Comparison of ENCODE assay signal across 21 cellular contexts in genomic region chr7:157704365-157704764, GRCh38.
"Had no signal": no experiment of that assay in that cellular context is flagged by ENCODE, and none has a peak within 500 bp of the region (broad histone marks: within the 10 kb centered on the region; RNA-seq: fewer than 3 reads in every experiment).

No MANE protein-coding gene starts in this region.

- H3K27me3 ChIP-seq: colonic mucosa, right lobe of liver, testis, tibial nerve had no signal

- H3K4me1 ChIP-seq: colonic mucosa, heart left ventricle, left lung, parathyroid adenoma, psoas muscle, right lobe of liver, testis, tibial nerve had no signal

- H3K9me3 ChIP-seq: colonic mucosa, heart left ventricle, left lung, psoas muscle, right lobe of liver, testis, tibial nerve had no signal

- H3K27ac ChIP-seq: colonic mucosa, heart left ventricle, left lung, parathyroid adenoma, psoas muscle, right lobe of liver, testis, tibial nerve had no signal

- H3K4me1 Mint-ChIP-seq: nephron; stimulated activated naive B cell treated with anti-CD40 and anti-IgM and Interleukin-4, amounts not matched to agents 10 μg/mL and 1 μg/mL and 100 μg/mL, for 72 hours; stimulated activated naive CD8-positive, alpha-beta T cell treated with anti-CD3 and anti-CD28 coated beads, Interleukin-15, amount 100 ng/mL, for 72 hours had no signal

- H3K36me3 ChIP-seq: colonic mucosa, heart left ventricle, left lung, right lobe of liver, tibial nerve had no signal

- H3K4me3 ChIP-seq: colonic mucosa, heart left ventricle, left lung, lung, psoas muscle, right lobe of liver, testis, tibial nerve had no signal

- H3K9me3 Mint-ChIP-seq: naive B cell; nephron; stimulated activated naive CD8-positive, alpha-beta T cell treated with anti-CD3 and anti-CD28 coated beads, Interleukin-15, amount 100 ng/mL, for 72 hours had no signal

- H3K27ac Mint-ChIP-seq: nephron; stimulated activated naive B cell treated with anti-CD40 and anti-IgM and Interleukin-4, amounts not matched to agents 10 μg/mL and 1 μg/mL and 100 μg/mL, for 72 hours; stimulated activated naive CD8-positive, alpha-beta T cell treated with anti-CD3 and anti-CD28 coated beads, Interleukin-15, amount 100 ng/mL, for 72 hours had no signal

- DNase-seq: colonic mucosa; dermis blood vessel endothelial cell; effector CD4-positive, alpha-beta T cell; foreskin melanocyte; hypothalamus; left lung; mesenchymal stem cell; naive B cell; psoas muscle; retina; right lobe of liver; stimulated activated CD4-positive, alpha-beta T cell treated with anti-CD3 and anti-CD28 coated beads, Interleukin-2, amount 100 ng/mL, for 24 hours; stimulated activated CD4-positive, alpha-beta T cell treated with anti-CD3 and anti-CD28 coated beads, Interleukin-4, amount 100 ng/mL, for 4 hours; stimulated activated naive B cell treated with anti-CD40 and anti-IgM and Interleukin-4, amounts not matched to agents 10 μg/mL and 1 μg/mL and 100 μg/mL, for 72 hours; stimulated activated naive CD8-positive, alpha-beta T cell treated with anti-CD3 and anti-CD28 coated beads, Interleukin-15, amount 100 ng/mL, for 72 hours; testis had no signal

- ATAC-seq: heart left ventricle; left lung; psoas muscle; right lobe of liver; stimulated activated naive B cell treated with anti-CD40 and anti-IgM and Interleukin-4, amounts not matched to agents 10 μg/mL and 1 μg/mL and 100 μg/mL, for 72 hours; stimulated activated naive CD8-positive, alpha-beta T cell treated with anti-CD3 and anti-CD28 coated beads, Interleukin-15, amount 100 ng/mL, for 72 hours had no signal

- H3K4me3 Mint-ChIP-seq: nephron; stimulated activated naive B cell treated with anti-CD40 and anti-IgM and Interleukin-4, amounts not matched to agents 10 μg/mL and 1 μg/mL and 100 μg/mL, for 72 hours; stimulated activated naive CD8-positive, alpha-beta T cell treated with anti-CD3 and anti-CD28 coated beads, Interleukin-15, amount 100 ng/mL, for 72 hours had no signal

- H3K36me3 Mint-ChIP-seq: naive B cell; stimulated activated naive B cell treated with anti-CD40 and anti-IgM and Interleukin-4, amounts not matched to agents 10 μg/mL and 1 μg/mL and 100 μg/mL, for 72 hours had no signal
